ENCODE assay signal across 1 cellular context in genomic region chr12:6953417-6954315, GRCh38.
TF ChIP-seq lines count a peak whose summit lies in the region.

No MANE protein-coding gene starts in this region.

TF ChIP-seq in endothelial cell of umbilical vein, 7 proteins besides CTCF, POLR2A, EP300 and RAD21:
- no peak for TF ChIP-seq GATA2 (IDR thresholded peaks at IDR 0.05; ENCODE audit: insufficient read depth, insufficient read length, low read depth, low read length)
- TF ChIP-seq MAX (IDR thresholded peaks at IDR 0.05; ENCODE audit: insufficient read depth, insufficient read length) = peak; percentile 19
